24 cellular contexts compared by ENCODE assay signal in genomic region chr6:18893540-18894269, GRCh38.
DNase-seq lines count a peak whose midpoint lies in the region; ATAC-seq and TF ChIP-seq lines count a peak whose summit lies in the region.
"Had no signal": no experiment of that assay in that cellular context is flagged by ENCODE, and none has a peak within 500 bp of the region (broad histone marks: within the 10 kb centered on the region; RNA-seq: fewer than 3 reads in every experiment).

No MANE protein-coding gene starts in this region.

- no peak overlapping the region for H3K4me3 Mint-ChIP-seq in nephron progenitor cell
- H3K4me3 Mint-ChIP-seq: CD8-positive, alpha-beta T cell; GM23338 had no signal

- peak overlapping the region; percentile 7 for H3K27ac Mint-ChIP-seq in nephron progenitor cell
- H3K27ac Mint-ChIP-seq: CD8-positive, alpha-beta T cell; GM23338 had no signal

- no peaks in the 10 kb centered on the region for H3K9me3 ChIP-seq in left ventricle myocardium inferior (replicated peaks)
- H3K9me3 ChIP-seq: HAP-1, MG63, SK-N-SH had no signal

- H3K27me3 ChIP-seq in left ventricle myocardium inferior (ENCODE audit: low read depth), result no peaks in the 10 kb centered on the region
- H3K27me3 ChIP-seq: MG63 had no signal

- no peak overlapping the region for H3K27ac ChIP-seq in left ventricle myocardium inferior (replicated peaks)

- H3K27me3 Mint-ChIP-seq in nephron progenitor cell (ENCODE audit: low read depth, poor library complexity), result peaks cover 7% of the 10 kb centered on the region

- H3K9me3 Mint-ChIP-seq in nephron progenitor cell, result no peaks in the 10 kb centered on the region
- H3K9me3 Mint-ChIP-seq: GM23338 had no signal

- no peak overlapping the region for H3K4me3 ChIP-seq in left ventricle myocardium inferior
- H3K4me3 ChIP-seq: GM23338, HAP-1, K562, MG63 had no signal

- no peaks in the 10 kb centered on the region for H3K36me3 ChIP-seq in left ventricle myocardium inferior
- H3K36me3 ChIP-seq: HAP-1, MG63 had no signal

- H3K4me1 Mint-ChIP-seq in nephron progenitor cell, result no peaks in the 10 kb centered on the region
- H3K4me1 Mint-ChIP-seq: GM23338 had no signal

- no peaks in the 10 kb centered on the region for H3K36me3 Mint-ChIP-seq in nephron progenitor cell (ENCODE audit: low read depth)
- H3K36me3 Mint-ChIP-seq: CD8-positive, alpha-beta T cell had no signal

- peak; percentile 83 for ATAC-seq in Right ventricle myocardium superior (ENCODE audit: poor library complexity)
- ATAC-seq in HG02678 (IDR thresholded peaks at IDR 0.05; ENCODE audit: unreplicated experiment), result no peak
- ATAC-seq: CD8-positive, alpha-beta T cell; GM23338; HepG2; K562 had no signal

- H3K4me1 ChIP-seq in left ventricle myocardium inferior, result peaks cover 16% of the 10 kb centered on the region
- H3K4me1 ChIP-seq: HAP-1 had no signal

- no peak for DNase-seq in Right ventricle myocardium superior
- no peak for DNase-seq in left ventricle myocardium inferior
- peak; percentile 22 for DNase-seq in astrocyte of the hippocampus (ENCODE audit: low read depth, low spot score)
- no peak for DNase-seq in nephron progenitor cell
- DNase-seq in NOMO-1 (lab: John Stamatoyannopoulos, UW; ENCODE audit: unreplicated experiment in 2 of 2), result no peak
- no peak for DNase-seq in activated effector memory CD4-positive, alpha-beta T cell treated with anti-CD3 and anti-CD28 coated beads, Interleukin-2, amount 50 U/mL, for 16 hours
- DNase-seq: AML-193, C1 segment of cervical spinal cord, DMS53, GDM1, MG63, NCI-H1048, NCI-H1436 treated with DMSO at 0.1 percent for 48 hours, NCI-H2029 treated with DMSO at 0.1 percent for 48 hours, NCI-H345, NCI-H524, SIG-M5, SK-N-SH had no signal

- intact Hi-C loops in Right ventricle myocardium superior (cut with DNase I) (no loop called here), left ventricle myocardium inferior (cut with micrococcal nuclease) (no loop called here)

- TF ChIP-seq CTCF in left ventricle myocardium inferior (IDR thresholded peaks at IDR 0.05; ENCODE audit: borderline replicate concordance) (no peak), nephron progenitor cell (IDR thresholded peaks at IDR 0.05) (no peak)
